27 cellular contexts compared by ENCODE assay signal in the genomic region with DNA sequence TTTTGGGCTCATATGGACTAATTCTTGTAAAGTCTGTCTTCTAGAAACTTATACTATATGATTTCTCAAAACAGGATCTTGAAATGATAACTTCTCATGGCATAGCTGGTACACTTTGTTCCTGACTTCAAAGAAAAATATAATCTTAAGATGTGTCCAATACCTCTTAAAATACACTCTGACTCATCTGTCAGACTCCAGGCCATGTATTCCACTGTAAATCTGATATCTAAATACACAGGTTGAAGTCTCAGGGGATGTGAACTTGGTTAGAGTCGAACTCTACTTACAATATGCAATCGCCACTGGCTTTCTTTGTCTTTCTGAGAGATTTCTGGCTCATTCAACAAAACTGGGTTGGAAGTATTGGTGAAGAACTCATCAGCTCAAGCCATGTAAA.
"Had no signal": no experiment of that assay in that cellular context is flagged by ENCODE, and none has a peak within 500 bp of the region (broad histone marks: within the 10 kb centered on the region; RNA-seq: fewer than 3 reads in every experiment).

No MANE protein-coding gene starts in this region.

- H3K4me3 Mint-ChIP-seq: activated CD4-positive, alpha-beta T cell treated with anti-CD3 and anti-CD28 coated beads, Interleukin-2, amount 10 ng/mL, durations not matched to agents 24 days and 14 days; activated CD8-positive, alpha-beta T cell treated with anti-CD3 and anti-CD28 coated beads for 36 hours; activated naive CD8-positive, alpha-beta T cell treated with anti-CD3 and anti-CD28 coated beads for 36 hours; activated T-cell treated with anti-CD3 and anti-CD28 coated beads, Interleukin-2, amount 50 U/mL, for 72 hours; activated T-helper 17 cell treated with anti-CD3 and anti-CD28 coated beads, Interleukin-2, amount 50 U/mL, for 72 hours; T-helper 1 cell treated with Interleukin-12 subunit alpha and Interleukin-12 subunit beta and Interleukin-4 antibody, amounts not matched to agents 30 μg/mL and 1 μg/mL, for 36 hours; T-helper 2 cell treated with Interferon-gamma antibody and Interleukin-4, amounts not matched to agents 5 μg/mL and 100 μg/mL, for 36 hours had no signal

- H3K4me1 ChIP-seq: breast epithelium, SJCRH30 had no signal

- H3K27ac Mint-ChIP-seq: activated CD4-positive, alpha-beta T cell treated with anti-CD3 and anti-CD28 coated beads, Interleukin-2, amount 10 ng/mL, durations not matched to agents 24 days and 14 days; activated CD8-positive, alpha-beta T cell treated with anti-CD3 and anti-CD28 coated beads for 36 hours; activated naive CD8-positive, alpha-beta T cell treated with anti-CD3 and anti-CD28 coated beads for 36 hours; activated T-cell treated with anti-CD3 and anti-CD28 coated beads, Interleukin-2, amount 50 U/mL, for 72 hours; activated T-helper 17 cell treated with anti-CD3 and anti-CD28 coated beads, Interleukin-2, amount 50 U/mL, for 72 hours; T-helper 1 cell treated with Interleukin-12 subunit alpha and Interleukin-12 subunit beta and Interleukin-4 antibody, amounts not matched to agents 30 μg/mL and 1 μg/mL, for 36 hours; T-helper 2 cell treated with Interferon-gamma antibody and Interleukin-4, amounts not matched to agents 5 μg/mL and 100 μg/mL, for 36 hours had no signal

- ATAC-seq: activated CD8-positive, alpha-beta T cell treated with anti-CD3 and anti-CD28 coated beads for 36 hours; activated T-cell treated with anti-CD3 and anti-CD28 coated beads, Interleukin-2, amount 50 U/mL, for 72 hours; activated T-helper 17 cell treated with anti-CD3 and anti-CD28 coated beads, Interleukin-2, amount 50 U/mL, for 72 hours; Panc1 had no signal

- H3K4me1 Mint-ChIP-seq: activated CD4-positive, alpha-beta T cell treated with anti-CD3 and anti-CD28 coated beads, Interleukin-2, amount 10 ng/mL, durations not matched to agents 24 days and 14 days; activated naive CD8-positive, alpha-beta T cell treated with anti-CD3 and anti-CD28 coated beads for 36 hours; activated T-helper 17 cell treated with anti-CD3 and anti-CD28 coated beads, Interleukin-2, amount 50 U/mL, for 72 hours had no signal

- H3K9me3 Mint-ChIP-seq: activated CD8-positive, alpha-beta T cell treated with anti-CD3 and anti-CD28 coated beads for 36 hours had no signal

- H3K9me3 ChIP-seq: breast epithelium, SJCRH30 had no signal

- DNase-seq: activated CD4-positive, alpha-beta T cell treated with anti-CD3 and anti-CD28 coated beads, Interleukin-2, amount 10 ng/mL, durations not matched to agents 24 days and 14 days; activated CD4-positive, alpha-beta T cell treated with anti-CD3 and anti-CD28 coated beads, Interleukin-2, amount 50 U/mL, for 4 hours; activated CD8-positive, alpha-beta T cell treated with anti-CD3 and anti-CD28 coated beads for 36 hours; activated effector memory CD4-positive, alpha-beta T cell treated with anti-CD3 and anti-CD28 coated beads, Interleukin-2, amount 50 U/mL, for 16 hours; activated naive CD4-positive, alpha-beta T cell; activated naive CD4-positive, alpha-beta T cell treated with anti-CD3 and anti-CD28 coated beads, Interleukin-2, amount 50 U/mL, for 16 hours; activated naive CD8-positive, alpha-beta T cell treated with anti-CD3 and anti-CD28 coated beads for 36 hours; activated T-cell treated with anti-CD3 and anti-CD28 coated beads, Interleukin-2, amount 50 U/mL, for 1 hour; activated T-cell treated with anti-CD3 and anti-CD28 coated beads, Interleukin-2, amount 50 U/mL, for 72 hours; amniotic stem cell; aorta; NCI-H1105; NCI-H1417 treated with DMSO at 0.1 percent for 48 hours; NCI-H187 treated with DMSO at 0.1 percent for 48 hours; NCI-H2081; NCI-H345; NCI-H510A; NCI-H526 treated with DMSO at 0.1 percent for 48 hours; NCI-H82; SHP77; SJCRH30 had no signal

- H3K4me3 ChIP-seq: breast epithelium, SJCRH30, SK-N-MC had no signal

- H3K27ac ChIP-seq: breast epithelium, SJCRH30, SK-N-MC had no signal

- H3K27me3 ChIP-seq: breast epithelium, SJCRH30 had no signal

- H3K36me3 ChIP-seq: breast epithelium, SJCRH30 had no signal
